Comparison of ENCODE assay signal across 1 cellular context in the genomic region with DNA sequence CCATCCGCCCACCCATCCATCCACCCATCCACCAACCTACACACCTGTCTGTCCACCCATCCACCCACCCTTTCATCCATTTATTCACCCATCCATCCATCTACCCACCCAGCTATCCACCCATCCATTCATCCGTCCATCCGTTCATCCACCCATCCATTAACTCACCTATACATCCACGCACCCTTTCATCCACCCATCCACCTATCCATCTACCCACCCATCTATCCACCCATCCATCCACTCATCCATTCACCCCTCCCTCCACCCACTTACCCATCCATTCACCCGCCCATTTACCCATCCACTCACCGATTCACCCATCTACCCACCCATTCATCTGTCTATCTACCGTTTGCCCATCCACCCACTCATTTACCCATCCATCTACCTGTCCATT.
TF ChIP-seq lines count a peak whose summit lies in the region.

No MANE protein-coding gene starts in this region.

TF ChIP-seq in K562, 482 proteins besides CTCF, POLR2A, EP300 and RAD21:
- TF ChIP-seq SAFB2 (IDR thresholded peaks at IDR 0.05; ENCODE audit: borderline replicate concordance, low read depth, low read length, severe bottlenecking) (no peak), THRB (CRISPR knock-in tag; conservative IDR thresholded peaks at IDR 0.05) (0 out of 2 replicates have a peak, but pooled peaks have one; percentile 48), ETV1 (tag; conservative IDR thresholded peaks at IDR 0.05; ENCODE audit: low read depth) (no peak), EZH2 (IDR thresholded peaks at IDR 0.05; ENCODE audit: borderline replicate concordance, low read depth, low read length) (no peak), ZNF232 (CRISPR knock-in tag; IDR thresholded peaks at IDR 0.05) (no peak), RHOXF2B (CRISPR knock-in tag; conservative IDR thresholded peaks at IDR 0.05) (no peak), ATF7 (IDR thresholded peaks at IDR 0.05) (no peak), HBP1 (CRISPR knock-in tag; IDR thresholded peaks at IDR 0.05) (peak; percentile 45; the same call in 1 of the 2 replicates), NR2C1 (IDR thresholded peaks at IDR 0.05) (no peak), NR2C1 (tag; IDR thresholded peaks at IDR 0.05) (no peak), POLR2B (IDR thresholded peaks at IDR 0.05; ENCODE audit: low read depth, partially characterized antibody) (peak; percentile 18), ZNF134 (CRISPR knock-in tag; conservative IDR thresholded peaks at IDR 0.05) (no peak), TCFL5 (CRISPR knock-in tag; conservative IDR thresholded peaks at IDR 0.05) (no peak), SUPT5H (IDR thresholded peaks at IDR 0.05) (no peak), XRCC3 (IDR thresholded peaks at IDR 0.05) (no peak), ZNF280B (CRISPR knock-in tag; IDR thresholded peaks at IDR 0.05) (no peak), HMG20B (CRISPR knock-in tag; IDR thresholded peaks at IDR 0.05) (no peak), MTA1 (IDR thresholded peaks at IDR 0.05; ENCODE audit: borderline replicate concordance) (no peak), EHMT2 (IDR thresholded peaks at IDR 0.05) (0 out of 2 replicates have a peak, but pooled peaks have one; percentile 33), KLF10 (CRISPR knock-in tag; IDR thresholded peaks at IDR 0.05) (no peak), ZNF146 (CRISPR knock-in tag; IDR thresholded peaks at IDR 0.05; ENCODE audit: unreplicated experiment) (no peak), THRA (IDR thresholded peaks at IDR 0.05) (no peak)
- TF ChIP-seq, protein P1, sequence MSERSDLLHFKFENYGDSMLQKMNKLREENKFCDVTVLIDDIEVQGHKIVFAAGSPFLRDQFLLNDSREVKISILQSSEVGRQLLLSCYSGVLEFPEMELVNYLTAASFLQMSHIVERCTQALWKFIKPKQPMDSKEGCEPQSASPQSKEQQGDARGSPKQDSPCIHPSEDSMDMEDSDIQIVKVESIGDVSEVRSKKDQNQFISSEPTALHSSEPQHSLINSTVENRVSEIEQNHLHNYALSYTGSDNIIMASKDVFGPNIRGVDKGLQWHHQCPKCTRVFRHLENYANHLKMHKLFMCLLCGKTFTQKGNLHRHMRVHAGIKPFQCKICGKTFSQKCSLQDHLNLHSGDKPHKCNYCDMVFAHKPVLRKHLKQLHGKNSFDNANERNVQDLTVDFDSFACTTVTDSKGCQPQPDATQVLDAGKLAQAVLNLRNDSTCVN (CRISPR knock-in tag; IDR thresholded peaks at IDR 0.05): 0 out of 2 replicates have a peak, but pooled peaks have one; percentile 32
- TF ChIP-seq, protein P2, sequence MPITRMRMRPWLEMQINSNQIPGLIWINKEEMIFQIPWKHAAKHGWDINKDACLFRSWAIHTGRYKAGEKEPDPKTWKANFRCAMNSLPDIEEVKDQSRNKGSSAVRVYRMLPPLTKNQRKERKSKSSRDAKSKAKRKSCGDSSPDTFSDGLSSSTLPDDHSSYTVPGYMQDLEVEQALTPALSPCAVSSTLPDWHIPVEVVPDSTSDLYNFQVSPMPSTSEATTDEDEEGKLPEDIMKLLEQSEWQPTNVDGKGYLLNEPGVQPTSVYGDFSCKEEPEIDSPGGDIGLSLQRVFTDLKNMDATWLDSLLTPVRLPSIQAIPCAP (CRISPR knock-in tag; IDR thresholded peaks at IDR 0.05; ENCODE audit: borderline replicate concordance): no peak
- TF ChIP-seq, protein P3, sequence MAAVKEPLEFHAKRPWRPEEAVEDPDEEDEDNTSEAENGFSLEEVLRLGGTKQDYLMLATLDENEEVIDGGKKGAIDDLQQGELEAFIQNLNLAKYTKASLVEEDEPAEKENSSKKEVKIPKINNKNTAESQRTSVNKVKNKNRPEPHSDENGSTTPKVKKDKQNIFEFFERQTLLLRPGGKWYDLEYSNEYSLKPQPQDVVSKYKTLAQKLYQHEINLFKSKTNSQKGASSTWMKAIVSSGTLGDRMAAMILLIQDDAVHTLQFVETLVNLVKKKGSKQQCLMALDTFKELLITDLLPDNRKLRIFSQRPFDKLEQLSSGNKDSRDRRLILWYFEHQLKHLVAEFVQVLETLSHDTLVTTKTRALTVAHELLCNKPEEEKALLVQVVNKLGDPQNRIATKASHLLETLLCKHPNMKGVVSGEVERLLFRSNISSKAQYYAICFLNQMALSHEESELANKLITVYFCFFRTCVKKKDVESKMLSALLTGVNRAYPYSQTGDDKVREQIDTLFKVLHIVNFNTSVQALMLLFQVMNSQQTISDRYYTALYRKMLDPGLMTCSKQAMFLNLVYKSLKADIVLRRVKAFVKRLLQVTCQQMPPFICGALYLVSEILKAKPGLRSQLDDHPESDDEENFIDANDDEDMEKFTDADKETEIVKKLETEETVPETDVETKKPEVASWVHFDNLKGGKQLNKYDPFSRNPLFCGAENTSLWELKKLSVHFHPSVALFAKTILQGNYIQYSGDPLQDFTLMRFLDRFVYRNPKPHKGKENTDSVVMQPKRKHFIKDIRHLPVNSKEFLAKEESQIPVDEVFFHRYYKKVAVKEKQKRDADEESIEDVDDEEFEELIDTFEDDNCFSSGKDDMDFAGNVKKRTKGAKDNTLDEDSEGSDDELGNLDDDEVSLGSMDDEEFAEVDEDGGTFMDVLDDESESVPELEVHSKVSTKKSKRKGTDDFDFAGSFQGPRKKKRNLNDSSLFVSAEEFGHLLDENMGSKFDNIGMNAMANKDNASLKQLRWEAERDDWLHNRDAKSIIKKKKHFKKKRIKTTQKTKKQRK (IDR thresholded peaks at IDR 0.05; ENCODE audit: borderline replicate concordance, low read depth, low read length): no peak
TF ChIP-seq in K562: peak in this region for 5.
